Comparison of ENCODE assay signal across 8 cellular contexts in genomic region chr6:29976588-29977424, GRCh38. TPM values are rescaled to one million over a fixed set of nuclear protein-coding genes. Genes with fewer than 3 reads are reported as not detected.
DNase-seq lines count a peak whose midpoint lies in the region; ATAC-seq lines count a peak whose summit lies in the region.

No MANE protein-coding gene starts in this region.

- peak; percentile 68 for ATAC-seq in central memory CD8-positive, alpha-beta T cell (replicated peaks; ENCODE audit: extremely low read depth, poor library complexity, severe bottlenecking)
- no peak for ATAC-seq in HG03520 (IDR thresholded peaks at IDR 0.05; ENCODE audit: unreplicated experiment)

- H3K9ac ChIP-seq in skeletal muscle tissue (ENCODE audit: low read depth in 1 of 3, low read length in 3 of 3): peak overlapping the region; percentile 89 to 94 (median 91)

- no peaks in the 10 kb centered on the region for H3K9me3 Mint-ChIP-seq in central memory CD8-positive, alpha-beta T cell

- H3K9me3 ChIP-seq in skeletal muscle tissue (ENCODE audit: control insufficient read depth in 3 of 3, low read length in 3 of 3): no peaks in the 10 kb centered on the region

- peak overlapping the region; percentile 74 to 85 (median 77) for H3K4me3 ChIP-seq in skeletal muscle tissue (ENCODE audit: low read length in 3 of 3)

- H3K4me1 Mint-ChIP-seq in central memory CD8-positive, alpha-beta T cell: peaks cover 48% of the 10 kb centered on the region

- H3K36me3 ChIP-seq in skeletal muscle tissue (ENCODE audit: control insufficient read depth in 3 of 3, insufficient read depth in 3 of 3, low read length in 3 of 3): no peaks in the 10 kb centered on the region

- peak overlapping the region; percentile 84 for H3K4me3 Mint-ChIP-seq in central memory CD8-positive, alpha-beta T cell

- peak overlapping the region; percentile 99 for H3K27ac ChIP-seq in skeletal muscle tissue (ENCODE audit: low read depth, low read length)

- DNase-seq in DMS 273 treated with DMSO at 0.1 percent for 48 hours (lab: John Stamatoyannopoulos, UW) (peak; percentile 28), HCEC 1CT (peak; percentile 76), NCI-H2029 treated with DMSO at 0.1 percent for 48 hours (lab: John Stamatoyannopoulos, UW) (peak; percentile 57), inferior parietal cortex (ENCODE audit: extremely low spot score) (peak; percentile 54)
- peak; percentile 8 for DNase-seq in activated CD4-positive, CD25-positive, alpha-beta regulatory T cell treated with anti-CD3 and anti-CD28 coated beads, Interleukin-2, amount 50 U/mL, for 16 hours (ENCODE audit: low read depth, low spot score)
- DNase-seq in central memory CD8-positive, alpha-beta T cell (ENCODE audit: low spot score in 2 of 2): no peak

- H3K27me3 ChIP-seq in skeletal muscle tissue (ENCODE audit: control insufficient read depth in 3 of 3, insufficient read depth in 3 of 3, low read length in 3 of 3): peaks cover 0 to 2% (median 0%) of the 10 kb centered on the region in 3 donors

- H3K27ac Mint-ChIP-seq in central memory CD8-positive, alpha-beta T cell (ENCODE audit: low read depth): peak overlapping the region; percentile 33

- H3K27me3 Mint-ChIP-seq in central memory CD8-positive, alpha-beta T cell: peaks cover 53% of the 10 kb centered on the region

- peaks cover 18 to 27% (median 27%) of the 10 kb centered on the region in 3 donors for H3K4me1 ChIP-seq in skeletal muscle tissue (ENCODE audit: control insufficient read depth in 3 of 3, insufficient read depth in 3 of 3, low read length in 3 of 3)

- H3K36me3 Mint-ChIP-seq in central memory CD8-positive, alpha-beta T cell (ENCODE audit: insufficient read depth): peaks cover 4% of the 10 kb centered on the region

RNA-seq across cellular contexts. Expression of gene HLA-A, which starts 34.5 kb away (rescaled TPM):
- 113 TPM for total RNA-seq in skeletal muscle tissue

Comparison
In these comparisons a context has a peak if more than half of its experiments do, and no peak if none do; other contexts are left out.
1. DNase-seq: peak in DMS 273 treated with DMSO at 0.1 percent for 48 hours (single experiment), HCEC 1CT (single experiment), NCI-H2029 treated with DMSO at 0.1 percent for 48 hours (single experiment), activated CD4-positive, CD25-positive, alpha-beta regulatory T cell treated with anti-CD3 and anti-CD28 coated beads, Interleukin-2, amount 50 U/mL, for 16 hours (single experiment) and inferior parietal cortex (single experiment); none in central memory CD8-positive, alpha-beta T cell (0 of 2).